1 cellular context compared by ENCODE assay signal in genomic region chr21:45140346-45140940, GRCh38.
TF ChIP-seq lines count a peak whose summit lies in the region.

No MANE protein-coding gene starts in this region.

TF ChIP-seq in HepG2, 621 proteins besides CTCF, POLR2A, EP300 and RAD21 (continued from another document):
- TF ChIP-seq SKIL (CRISPR knock-in tag; IDR thresholded peaks at IDR 0.05; ENCODE audit: borderline replicate concordance), result no peak
- no peak for TF ChIP-seq ZNF414 (CRISPR knock-in tag; IDR thresholded peaks at IDR 0.05)
